Comparison of ENCODE assay signal across 29 cellular contexts in genomic region chr4:99630857-99631256, GRCh38. TPM values are rescaled to one million over a fixed set of nuclear protein-coding genes. Genes with fewer than 3 reads are reported as not detected.
"Had no signal": no experiment of that assay in that cellular context is flagged by ENCODE, and none has a peak within 500 bp of the region (broad histone marks: within the 10 kb centered on the region; RNA-seq: fewer than 3 reads in every experiment).

No MANE protein-coding gene starts in this region.

- DNase-seq: activated CD4-positive, alpha-beta memory T cell treated with anti-CD3 and anti-CD28 coated beads, Interleukin-2, amount 10 ng/mL, durations not matched to agents 7 days and 5 days; activated CD4-positive, alpha-beta T cell treated with anti-CD3 and anti-CD28 coated beads for 1 hour; activated CD4-positive, alpha-beta T cell treated with anti-CD3 and anti-CD28 coated beads for 48 hours; activated CD4-positive, CD25-positive, alpha-beta regulatory T cell; activated gamma-delta T cell; activated naive CD4-positive, alpha-beta T cell treated with Interleukin-2 at 50 U/mL for 16 hours; activated naive CD8-positive, alpha-beta T cell treated with anti-CD3 and anti-CD28 coated beads, Interleukin-2, amount 10 ng/mL, durations not matched to agents 7 days and 5 days; activated T-cell treated with anti-CD3 and anti-CD28 coated beads, Interleukin-2, amount 50 U/mL, for 1 hour; activated T-cell treated with anti-CD3 and anti-CD28 coated beads, Interleukin-2, amount 50 U/mL, for 72 hours; amygdala; Karpas-422; KBM-7; NCI-H1048; NCI-H1105 treated with DMSO at 0.1 percent for 48 hours; NCI-H1436 treated with DMSO at 0.1 percent for 48 hours; NCI-H1694 treated with DMSO at 0.1 percent for 48 hours; NCI-H2029; NCI-H345; NCI-H524 treated with DMSO at 0.1 percent for 48 hours; RPMI8226; SW 1271; T-helper 1 cell; T-helper 2 cell; T-helper 9 cell; WERI-Rb-1 had no signal

- H3K27ac ChIP-seq: ascending aorta, cardiac muscle cell, WERI-Rb-1 had no signal

- H3K27me3 ChIP-seq: ascending aorta, cardiac muscle cell had no signal

- H3K9me3 ChIP-seq: ascending aorta had no signal

- ATAC-seq: activated T-cell treated with anti-CD3 and anti-CD28 coated beads, Interleukin-2, amount 50 U/mL, for 72 hours; activated T-helper 17 cell treated with anti-CD3 and anti-CD28 coated beads, Interleukin-2, amount 50 U/mL, for 72 hours; Panc1 had no signal

- H3K4me3 ChIP-seq: ascending aorta, cardiac muscle cell had no signal

- H3K4me1 ChIP-seq: ascending aorta had no signal

- H3K36me3 ChIP-seq: ascending aorta, cardiac muscle cell, WERI-Rb-1 had no signal

RNA-seq across cellular contexts. Expression of gene C4orf54, which starts 26.8 kb away (rescaled TPM):
- polyA plus RNA-seq: cardiac muscle cell had no signal
